ENCODE assay signal across 8 cellular contexts in genomic region chr11:235998-236773, GRCh38. TPM values are rescaled to one million over a fixed set of nuclear protein-coding genes. Genes with fewer than 3 reads are reported as not detected.
DNase-seq lines count a peak whose midpoint lies in the region; ATAC-seq, FAIRE-seq and TF ChIP-seq lines count a peak whose summit lies in the region.

SIRT3 (minus strand) TSS chr11:236342; CDS start chr11:236328, 14 bp downstream.

- H3K18ac ChIP-seq in H1 (ENCODE audit: extremely low read depth, low read length) (peak within 1 kb of the TSS; percentile 78), mesenchymal stem cell (ENCODE audit: low read depth in 1 of 2, low read length in 2 of 2) (peak within 1 kb of the TSS; percentile 85 to 91)

- peaks cover under 1% of the 10 kb centered on the region for H3K36me3 ChIP-seq in CD8-positive, alpha-beta T cell (ENCODE audit: insufficient read depth, low read length)
- H3K36me3 ChIP-seq in H1 (ENCODE audit: control insufficient read depth in 2 of 4, insufficient read depth in 4 of 4, low read length in 3 of 4) (peaks cover 0 to 8% (median under 1%) of the 10 kb centered on the region in 4 experiments; a peak in 4 of 8 replicates), mesenchymal stem cell (ENCODE audit: control insufficient read depth in 1 of 2, insufficient read depth in 2 of 2, low read depth in 1 of 2, low read length in 2 of 2) (peaks cover 16 to 26% of the 10 kb centered on the region in 2 experiments)

- ATAC-seq in CD8-positive, alpha-beta T cell = peak; percentile 79
- ATAC-seq in GM19452 (IDR thresholded peaks at IDR 0.05; ENCODE audit: unreplicated experiment) (peak; percentile 69), HG03571 (IDR thresholded peaks at IDR 0.05; ENCODE audit: unreplicated experiment) (peak; percentile 65)

- H3K14ac ChIP-seq in H1 (ENCODE audit: insufficient read length) = no peak within 1 kb of the TSS
- peak within 1 kb of the TSS in 1 of 2 experiments; percentile 80 for H3K14ac ChIP-seq in mesenchymal stem cell (ENCODE audit: low read length in 2 of 2)

- H2BK5ac ChIP-seq in H1 (ENCODE audit: low read depth, low read length) (peak within 1 kb of the TSS; percentile 87; the same call in 1 of the 2 replicates), mesenchymal stem cell (ENCODE audit: low read depth, low read length, poor library complexity, severe bottlenecking) (no peak within 1 kb of the TSS)

- no peak within 1 kb of the TSS for H2BK15ac ChIP-seq in H1 (ENCODE audit: low read length)
- H2BK15ac ChIP-seq in mesenchymal stem cell (ENCODE audit: low read depth, poor library complexity, severe bottlenecking) = no peak within 1 kb of the TSS

- no peaks in the 10 kb centered on the region for H3K9me3 Mint-ChIP-seq in CD8-positive, alpha-beta T cell

- peaks cover 5 to 22% of the 10 kb centered on the region in 2 experiments for H3K79me2 ChIP-seq in H1 (ENCODE audit: control insufficient read depth in 1 of 2, insufficient read depth in 2 of 2, low read length in 2 of 2)

- H3K56ac ChIP-seq in H1 (replicated peaks; ENCODE audit: insufficient read length, low read depth, low read length) = peak within 1 kb of the TSS; percentile 35

- peaks cover 0 to 2% of the 10 kb centered on the region in 2 experiments for H4K20me1 ChIP-seq in H1 (replicated peaks in 1 of 2; ENCODE audit: control insufficient read depth in 1 of 2, insufficient read depth in 2 of 2, low read length in 2 of 2)

- H3K23ac ChIP-seq in H1 (ENCODE audit: insufficient read length) (no peak within 1 kb of the TSS), mesenchymal stem cell (ENCODE audit: low read length in 2 of 2) (peak within 1 kb of the TSS in 1 of 2 experiments; percentile 2)

- TF ChIP-seq EP300 in H1 (IDR thresholded peaks at IDR 0.05; ENCODE audit: borderline replicate concordance in 1 of 2, low read depth in 2 of 2, low read length in 2 of 2) = no peak

- POLR2A ChIA-PET in CD8-positive, alpha-beta T cell (lab: Charles Lee) = interaction anchor here (0.8 to 4.3 kb wide), 4 partner anchors 29 to 44 kb away, joined by 3 to 37 read pairs (median 10); partner anchors contain the start of genes BET1L and RIC8A
- POLR2A ChIA-PET in H1 (lab: Charles Lee; ENCODE audit: partially characterized antibody) = interaction anchor here (1.0 to 9.7 kb wide), 6 partner anchors 14 to 120 kb away, joined by 4 to 99 read pairs (median 4); partner anchors contain the start of genes BET1L and RIC8A

- TF ChIP-seq POLR2A in H1 (IDR thresholded peaks at IDR 0.05; ENCODE audit: control extremely low read depth in 1 of 2, low read depth in 2 of 2, low read length in 2 of 2) = peak in 1 of 2 experiments; percentile 67; a peak in 2 of 3 replicates

- no peak for FAIRE-seq in H1 (lab: Jason Lieb, UNC)

- no peaks in the 10 kb centered on the region for H3K27me3 Mint-ChIP-seq in CD8-positive, alpha-beta T cell (ENCODE audit: low read depth)

- no peak within 1 kb of the TSS for H4K91ac ChIP-seq in H1 (replicated peaks; ENCODE audit: insufficient read length, low read length)
- H4K91ac ChIP-seq in mesenchymal stem cell (ENCODE audit: low read length) = peak within 1 kb of the TSS; percentile 86

- CTCF ChIA-PET in CD8-positive, alpha-beta T cell (lab: Charles Lee) = interaction anchor here (0.8 to 1.6 kb wide), 8 partner anchors 14 to 212 kb away, joined by 3 to 5 read pairs (median 3); partner anchors contain the start of genes BET1L and RIC8A
- CTCF ChIA-PET in H1 (lab: Charles Lee; ENCODE audit: partially characterized antibody) = interaction anchor here (0.7 to 8.7 kb wide), 3 partner anchors 17 to 127 kb away, joined by 3 to 88 read pairs (median 7); no protein-coding TSS in a partner anchor

- peak within 1 kb of the TSS; percentile 94 for H2AFZ ChIP-seq in H1 (ENCODE audit: low read length)
- peak within 1 kb of the TSS; percentile 2 for H2AFZ ChIP-seq in mesenchymal stem cell (ENCODE audit: low read depth, low read length)

- H3K4me3 ChIP-seq in CD8-positive, alpha-beta T cell (ENCODE audit: low read depth, low read length) = peak within 1 kb of the TSS; percentile 100
- H3K4me3 ChIP-seq in H1 (ENCODE audit: extremely low read depth in 1 of 4, insufficient read depth in 2 of 4, low read depth in 3 of 4, low read length in 4 of 4) (peak within 1 kb of the TSS; percentile 96 to 98 (median 96)), mesenchymal stem cell (ENCODE audit: insufficient read depth in 1 of 2, low read depth in 1 of 2, low read length in 2 of 2) (peak within 1 kb of the TSS; percentile 85 to 100)

- 2% methylated on average over 20 of the region's 69 CpGs; no CpG with 5 or more reads in 1 of the 2 experiments for WGBS in H1 (ENCODE audit: extremely low coverage in 1 of 2, insufficient coverage in 1 of 2, insufficient read length in 1 of 2, insufficient replicate concordance in 2 of 2, low coverage in 1 of 2, low lambda C conversion rate in 2 of 2, missing lambda C conversion rate in 1 of 2), 2 experiments
- WGBS in mesenchymal stem cell = under 1% methylated on average over 26 of the region's 69 CpGs

- H4K8ac ChIP-seq in H1 (ENCODE audit: extremely low read depth, insufficient read depth, low read length) = peak within 1 kb of the TSS; percentile 90; the same call in 1 of the 2 replicates
- peak within 1 kb of the TSS; percentile 50 for H4K8ac ChIP-seq in mesenchymal stem cell (ENCODE audit: low read length)

- H2BK20ac ChIP-seq in H1 (ENCODE audit: low read length) = no peak within 1 kb of the TSS

- H3K27me3 ChIP-seq in CD8-positive, alpha-beta T cell (ENCODE audit: insufficient read depth, low read length) = no peaks in the 10 kb centered on the region
- H3K27me3 ChIP-seq in H1 (replicated peaks in 1 of 4; ENCODE audit: control insufficient read depth in 3 of 4, extremely low read depth in 1 of 4, insufficient read depth in 3 of 4, low read length in 3 of 4) = no peaks in the 10 kb centered on the region
- no peaks in the 10 kb centered on the region for H3K27me3 ChIP-seq in mesenchymal stem cell (ENCODE audit: control insufficient read depth in 1 of 2, insufficient read depth in 1 of 2, low read length in 2 of 2)

- peaks cover 50% of the 10 kb centered on the region for H3K4me1 Mint-ChIP-seq in CD8-positive, alpha-beta T cell (ENCODE audit: low read depth)

- no peaks in the 10 kb centered on the region for H3K9me3 ChIP-seq in CD8-positive, alpha-beta T cell (ENCODE audit: low read length)
- H3K9me3 ChIP-seq in H1 (ENCODE audit: insufficient read depth in 2 of 2, low read depth in 1 of 2, low read length in 1 of 2) (no peaks in the 10 kb centered on the region), mesenchymal stem cell (ENCODE audit: control insufficient read depth, low read length) (no peaks in the 10 kb centered on the region)

- H2BK12ac ChIP-seq in H1 (ENCODE audit: low read depth, low read length) = no peak within 1 kb of the TSS
- peak within 1 kb of the TSS in 1 of 2 experiments; percentile 40 for H2BK12ac ChIP-seq in mesenchymal stem cell (ENCODE audit: low read length in 2 of 2)

- H3K79me1 ChIP-seq in H1 (ENCODE audit: low read depth, low read length) (peaks cover 4% of the 10 kb centered on the region; the same call in 1 of the 2 replicates), mesenchymal stem cell (replicated peaks; ENCODE audit: low read length, poor library complexity, severe bottlenecking) (peaks cover 28% of the 10 kb centered on the region)

- peaks cover 14% of the 10 kb centered on the region for H3K23me2 ChIP-seq in H1 (ENCODE audit: low read depth, low read length)

- no peak within 1 kb of the TSS; the same call in 1 of the 2 replicates for H2AK5ac ChIP-seq in H1 (ENCODE audit: low read depth, low read length)
- H2AK5ac ChIP-seq in mesenchymal stem cell (ENCODE audit: low read length, severe bottlenecking) = no peak within 1 kb of the TSS

- intact Hi-C loops in CD8-positive, alpha-beta T cell (cut with DNase I, micrococcal nuclease) = loop anchor here (1.0 to 10.0 kb wide), 12 partner anchors 29 to 1099 kb away; partner anchors contain the start of genes BET1L (in 2 of the 2), PGGHG (in 2 of the 2), PTDSS2 (in 2 of the 2) and RIC8A (in 2 of the 2)

- H2BK120ac ChIP-seq in H1 (replicated peaks; ENCODE audit: low read depth, low read length) = peak within 1 kb of the TSS; percentile 73
- peak within 1 kb of the TSS; percentile 77 for H2BK120ac ChIP-seq in mesenchymal stem cell (ENCODE audit: low read depth, low read length)

- H3K36me3 Mint-ChIP-seq in CD8-positive, alpha-beta T cell = peaks cover 32% of the 10 kb centered on the region

- H3K4ac ChIP-seq in H1 (replicated peaks; ENCODE audit: insufficient read length, low read depth, low read length) (peak within 1 kb of the TSS; percentile 75), mesenchymal stem cell (ENCODE audit: low read depth in 1 of 2, low read length in 2 of 2) (peak within 1 kb of the TSS; percentile 66 to 81)

- peaks cover 24% of the 10 kb centered on the region for H3K4me1 ChIP-seq in CD8-positive, alpha-beta T cell (ENCODE audit: insufficient read depth, low read length)
- H3K4me1 ChIP-seq in H1 (replicated peaks in 1 of 4; ENCODE audit: control insufficient read depth in 3 of 4, insufficient read depth in 4 of 4, low read length in 3 of 4) = no peaks in the 10 kb centered on the region; a peak in 1 of 7 replicates
- peaks cover 6% of the 10 kb centered on the region for H3K4me1 ChIP-seq in mesenchymal stem cell (ENCODE audit: control insufficient read depth, insufficient read depth, low read depth, low read length)

- DNase-seq in CD8-positive, alpha-beta T cell = peak; percentile 73 to 89 (median 82)
- DNase-seq in NOMO-1 (lab: John Stamatoyannopoulos, UW; ENCODE audit: unreplicated experiment in 2 of 2) = peak; percentile 82 to 84
- DNase-seq in activated CD8-positive, alpha-beta memory T cell treated with anti-CD3 and anti-CD28 coated beads for 4 hours (ENCODE audit: low read depth in 2 of 2) = peak; percentile 53 to 72
- peak; percentile 34 to 81 for DNase-seq in H1 (ENCODE audit: low read depth in 1 of 2, low spot score in 2 of 2)
- peak; percentile 86 for DNase-seq in mesenchymal stem cell
- DNase-seq in stimulated activated CD8-positive, alpha-beta memory T cell treated with anti-CD3 and anti-CD28 coated beads, Interleukin-12 subunit alpha, Interleukin-12 subunit beta, amount 100 ng/mL, for 4 hours (ENCODE audit: low read depth) = peak; percentile 69

- peak in 1 of 2 experiments; percentile 4; a peak in 1 of 4 replicates for TF ChIP-seq RAD21 in H1 (IDR thresholded peaks at IDR 0.05 in 1 of 2, conservative IDR thresholded peaks at IDR 0.05 in 1 of 2; ENCODE audit: low read depth in 2 of 2, low read length in 2 of 2)

- H3K27ac Mint-ChIP-seq in CD8-positive, alpha-beta T cell = peak within 1 kb of the TSS; percentile 99

- peak within 1 kb of the TSS; percentile 44 for H4K5ac ChIP-seq in H1 (ENCODE audit: insufficient read length, low read depth, low read length)

- H3K4me3 Mint-ChIP-seq in CD8-positive, alpha-beta T cell = peak within 1 kb of the TSS; percentile 96

- no peak for TF ChIP-seq CTCF in CD8-positive, alpha-beta T cell (IDR thresholded peaks at IDR 0.05)
- peak in 2 of 3 experiments; percentile 0 to 11; a peak in 3 of 4 replicates for TF ChIP-seq CTCF in H1 (IDR thresholded peaks at IDR 0.05; ENCODE audit: control extremely low read depth in 1 of 3, insufficient read depth in 1 of 3, low read depth in 1 of 3, low read length in 3 of 3)

- H3K9ac ChIP-seq in H1 (replicated peaks in 1 of 4; ENCODE audit: extremely low read depth in 1 of 4, low read depth in 3 of 4, low read length in 3 of 4) (peak within 1 kb of the TSS; percentile 76 to 87 (median 83)), mesenchymal stem cell (ENCODE audit: low read length) (peak within 1 kb of the TSS; percentile 98)

- H3K4me2 ChIP-seq in H1 (ENCODE audit: insufficient read depth in 1 of 2, low read depth in 2 of 2, low read length in 2 of 2) (peak within 1 kb of the TSS; percentile 90 to 99), mesenchymal stem cell (ENCODE audit: low read length, poor library complexity, severe bottlenecking) (peak within 1 kb of the TSS; percentile 88)

- peak within 1 kb of the TSS; percentile 100 for H3K27ac ChIP-seq in CD8-positive, alpha-beta T cell (ENCODE audit: low read depth, low read length)
- H3K27ac ChIP-seq in H1 (ENCODE audit: low read depth, low read length) (peak within 1 kb of the TSS; percentile 71; the same call in 1 of the 2 replicates), mesenchymal stem cell (ENCODE audit: low read length, poor library complexity, severe bottlenecking) (peak within 1 kb of the TSS; percentile 92)

RNA-seq across cellular contexts. Expression of gene SIRT3, which starts in this region (rescaled TPM):
- total RNA-seq in CD8-positive, alpha-beta T cell = 10 to 100 TPM; 12.9 to 14.7 TPM
- 14.3 and 14.6 TPM in 2 replicates for total RNA-seq in H1 (2021; fragmentation: NEBNext Ultra II Directional; extraction: Animal tissue kit (Norgen Biotek cat#: 25700))
- polyA plus RNA-seq in H1 (2011; rRNA removed) = 21.6 and 25.5 TPM in 2 replicates
- polyA plus RNA-seq in H1 (2011; cell fraction: cytosol; rRNA removed) = 27.9 TPM
- polyA plus RNA-seq in H1 (2011; cell fraction: nucleus; rRNA removed) = 29.0 TPM
- polyA plus RNA-seq in H1 (2012, experiment 1 of 2) = 21.5 to 23.2 TPM (median 22.7 TPM) in 4 replicates
- polyA plus RNA-seq in H1 (2012, experiment 2 of 2) = 13.5 TPM
- polyA plus RNA-seq in H1 (2013, experiment 1 of 2) = 10.0 TPM
- polyA plus RNA-seq in H1 (2013, experiment 2 of 2) = 9.4 TPM
- 13.7 and 14.4 TPM in 2 replicates for polyA minus RNA-seq in H1 (2011; rRNA and poly(A)+ RNA removed)
- 8.9 TPM for polyA minus RNA-seq in H1 (2011; cell fraction: cytosol; rRNA and poly(A)+ RNA removed)
- 11.6 TPM for polyA minus RNA-seq in H1 (2011; cell fraction: nucleus; rRNA and poly(A)+ RNA removed)
- 10.2 TPM for polyA plus RNA-seq in mesenchymal stem cell (2013, experiment 1 of 2)
- polyA plus RNA-seq in mesenchymal stem cell (2013, experiment 2 of 2) = 10.2 TPM

Comparison
In these comparisons a context has a peak if more than half of its experiments do, and no peak if none do; other contexts are left out.
1. Peak in every context shown above with its lines: DNase-seq, ATAC-seq, H3K4me3 ChIP-seq and H3K27ac ChIP-seq.